ENCODE assay signal across 20 cellular contexts in genomic region chr11:130634186-130634585, GRCh38.
DNase-seq lines count a peak whose midpoint lies in the region; FAIRE-seq and TF ChIP-seq lines count a peak whose summit lies in the region.
"Had no signal": no experiment of that assay in that cellular context is flagged by ENCODE, and none has a peak within 500 bp of the region (broad histone marks: within the 10 kb centered on the region; RNA-seq: fewer than 3 reads in every experiment).

No MANE protein-coding gene starts in this region.

- dilution Hi-C loops in keratinocyte (cut with MboI; ENCODE audit: extremely low pct_ligation_motif_present, low sequenced_read_pairs), result no loop called here

- H3F3A ChIP-seq in SK-N-SH (replicated peaks; ENCODE audit: insufficient read depth), result peaks cover 7% of the 10 kb centered on the region

- H3K4me1 ChIP-seq in keratinocyte (ENCODE audit: control insufficient read depth, extremely low read depth, insufficient read depth, low read length), result peaks cover 65% of the 10 kb centered on the region
- H3K4me1 ChIP-seq in SK-N-SH (ENCODE audit: control insufficient read depth in 1 of 2, insufficient read depth in 2 of 2, low read depth in 1 of 2, low read length in 1 of 2), result peaks cover 0 to 26% of the 10 kb centered on the region in 2 experiments; a peak in 2 of 4 replicates
- H3K4me1 ChIP-seq: Peyer's patch had no signal

- intact Hi-C loops in activated T-helper 1 cell treated with anti-CD3 and anti-CD28 coated beads, Interleukin-12 subunit alpha, Interleukin-12 subunit beta, Interleukin-2, Interleukin-4 antibody, amounts not matched to agents 30 ng/mL and 10 ng/mL and 1 ng/mL, durations not matched to agents 14 hours and 24 hours and 36 hours (cut with micrococcal nuclease), result loop anchor here (5.0 to 10.0 kb wide), 3 partner anchors 202 to 281 kb away; partner anchors contain the start of gene SNX19

- H2AFZ ChIP-seq in keratinocyte (ENCODE audit: control insufficient read depth, low read length) (no peak overlapping the region), SK-N-SH (ENCODE audit: low read depth) (no peak overlapping the region)

- H3K4me1 Mint-ChIP-seq in T-helper 2 cell treated with Interferon-gamma antibody and Interleukin-4, amounts not matched to agents 5 μg/mL and 100 μg/mL, for 36 hours (ENCODE audit: low read depth), result peaks cover 30% of the 10 kb centered on the region
- H3K4me1 Mint-ChIP-seq in HFFc6 (ENCODE audit: low read depth), result peaks cover 82% of the 10 kb centered on the region
- peaks cover 64% of the 10 kb centered on the region for H3K4me1 Mint-ChIP-seq in activated T-helper 1 cell treated with anti-CD3 and anti-CD28 coated beads, Interleukin-12 subunit alpha, Interleukin-12 subunit beta, Interleukin-2, Interleukin-4 antibody, amounts not matched to agents 30 ng/mL and 10 ng/mL and 1 ng/mL, durations not matched to agents 14 hours and 24 hours and 36 hours (ENCODE audit: low read depth)
- no peaks in the 10 kb centered on the region for H3K4me1 Mint-ChIP-seq in activated naive CD8-positive, alpha-beta T cell treated with anti-CD3 and anti-CD28 coated beads for 36 hours
- H3K4me1 Mint-ChIP-seq: CD8-positive, alpha-beta memory T cell had no signal

- TF ChIP-seq EP300 in SK-N-SH (IDR thresholded peaks at IDR 0.05; ENCODE audit: borderline replicate concordance in 1 of 2, low read depth in 1 of 2, low read length in 1 of 2), result no peak

- no peaks in the 10 kb centered on the region for H4K20me1 ChIP-seq in keratinocyte (ENCODE audit: control insufficient read depth, extremely low read depth, insufficient read depth, low read length)
- no peaks in the 10 kb centered on the region for H4K20me1 ChIP-seq in SK-N-SH (ENCODE audit: insufficient read depth)
- H4K20me1 ChIP-seq: BLaER1 treated with 17β-estradiol and CSF1 and Interleukin-3, amounts not matched to agents 10 nM and 100 nM had no signal

- no peak overlapping the region for H3K4me3 Mint-ChIP-seq in T-helper 2 cell treated with Interferon-gamma antibody and Interleukin-4, amounts not matched to agents 5 μg/mL and 100 μg/mL, for 36 hours
- H3K4me3 Mint-ChIP-seq in HFFc6, result no peak overlapping the region
- H3K4me3 Mint-ChIP-seq in activated T-helper 1 cell treated with anti-CD3 and anti-CD28 coated beads, Interleukin-12 subunit alpha, Interleukin-12 subunit beta, Interleukin-2, Interleukin-4 antibody, amounts not matched to agents 30 ng/mL and 10 ng/mL and 1 ng/mL, durations not matched to agents 14 hours and 24 hours and 36 hours, result peak overlapping the region; percentile 10
- H3K4me3 Mint-ChIP-seq in activated naive CD8-positive, alpha-beta T cell treated with anti-CD3 and anti-CD28 coated beads for 36 hours, result no peak overlapping the region
- H3K4me3 Mint-ChIP-seq: CD8-positive, alpha-beta memory T cell had no signal

- POLR2A ChIA-PET in SK-N-SH (lab: Yijun Ruan, JAX), result no interaction called here

- H3K36me3 ChIP-seq in keratinocyte (ENCODE audit: control insufficient read depth in 2 of 2, extremely low read depth in 1 of 2, insufficient read depth in 2 of 2, low read length in 2 of 2), result no peaks in the 10 kb centered on the region
- no peaks in the 10 kb centered on the region for H3K36me3 ChIP-seq in SK-N-SH (replicated peaks in 1 of 2; ENCODE audit: control insufficient read depth in 1 of 2, insufficient read depth in 2 of 2, low read length in 1 of 2)
- H3K36me3 ChIP-seq: BLaER1 treated with 17β-estradiol and CSF1 and Interleukin-3, amounts not matched to agents 10 nM and 100 nM; Peyer's patch had no signal

- peak overlapping the region; percentile 80 for H3K27ac ChIP-seq in keratinocyte (ENCODE audit: control insufficient read depth, insufficient read depth, low read length)
- H3K27ac ChIP-seq in SK-N-SH (ENCODE audit: low read depth in 2 of 2, low read length in 1 of 2), result peak overlapping the region in 1 of 2 experiments; percentile 64; a peak in 1 of 4 replicates
- H3K27ac ChIP-seq: GM23248, Peyer's patch had no signal

- H3K27me3 ChIP-seq in keratinocyte (ENCODE audit: control insufficient read depth, extremely low read depth, insufficient read depth, low read length) (no peaks in the 10 kb centered on the region), SK-N-SH (ENCODE audit: insufficient read depth) (no peaks in the 10 kb centered on the region)
- H3K27me3 ChIP-seq: BLaER1 treated with 17β-estradiol and CSF1 and Interleukin-3, amounts not matched to agents 10 nM and 100 nM; Peyer's patch had no signal

- H3K27ac Mint-ChIP-seq in T-helper 2 cell treated with Interferon-gamma antibody and Interleukin-4, amounts not matched to agents 5 μg/mL and 100 μg/mL, for 36 hours, result peak overlapping the region; percentile 68
- 0 out of 2 replicates have a peak overlapping the region, but pooled peaks have one; percentile 82 for H3K27ac Mint-ChIP-seq in HFFc6
- H3K27ac Mint-ChIP-seq in activated T-helper 1 cell treated with anti-CD3 and anti-CD28 coated beads, Interleukin-12 subunit alpha, Interleukin-12 subunit beta, Interleukin-2, Interleukin-4 antibody, amounts not matched to agents 30 ng/mL and 10 ng/mL and 1 ng/mL, durations not matched to agents 14 hours and 24 hours and 36 hours, result peak overlapping the region; percentile 69
- no peak overlapping the region for H3K27ac Mint-ChIP-seq in activated naive CD8-positive, alpha-beta T cell treated with anti-CD3 and anti-CD28 coated beads for 36 hours
- H3K27ac Mint-ChIP-seq: CD8-positive, alpha-beta memory T cell had no signal

- peak overlapping the region; percentile 47 for H3K4me2 ChIP-seq in keratinocyte (ENCODE audit: control insufficient read depth, extremely low read depth, insufficient read depth, low read depth, low read length)
- H3K4me2 ChIP-seq in SK-N-SH, result no peak overlapping the region; the same call in 1 of the 2 replicates

- no peak for TF ChIP-seq RAD21 in SK-N-SH (IDR thresholded peaks at IDR 0.05; ENCODE audit: low read length)

- 97% methylated on average over 4 of the region's 4 CpGs for WGBS in SK-N-SH (ENCODE audit: low lambda C conversion rate)

- FAIRE-seq in keratinocyte (lab: Jason Lieb, UNC), result no peak
- FAIRE-seq: D721Med, K562 had no signal

- H3K4me3 ChIP-seq in keratinocyte (ENCODE audit: control insufficient read depth in 2 of 3, extremely low read depth in 1 of 3, insufficient read depth in 2 of 3, low read depth in 1 of 3, low read length in 3 of 3) (no peak overlapping the region), SK-N-SH (ENCODE audit: low read depth in 2 of 2, low read length in 1 of 2) (no peak overlapping the region)
- H3K4me3 ChIP-seq: BLaER1 treated with 17β-estradiol and CSF1 and Interleukin-3, amounts not matched to agents 10 nM and 100 nM; GM23248; K562; Peyer's patch had no signal

- H3K9ac ChIP-seq in keratinocyte (ENCODE audit: control insufficient read depth, extremely low read depth, insufficient read depth, low read length) (no peak overlapping the region), SK-N-SH (no peak overlapping the region)
- H3K9ac ChIP-seq: BLaER1 treated with 17β-estradiol and CSF1 and Interleukin-3, amounts not matched to agents 10 nM and 100 nM had no signal

- H3K9me1 ChIP-seq in keratinocyte (ENCODE audit: control insufficient read depth, extremely low read depth, insufficient read depth, low read length), result no peaks in the 10 kb centered on the region

- no peaks in the 10 kb centered on the region for H3K9me3 Mint-ChIP-seq in T-helper 2 cell treated with Interferon-gamma antibody and Interleukin-4, amounts not matched to agents 5 μg/mL and 100 μg/mL, for 36 hours
- H3K9me3 Mint-ChIP-seq in HFFc6, result no peaks in the 10 kb centered on the region
- no peaks in the 10 kb centered on the region for H3K9me3 Mint-ChIP-seq in activated T-helper 1 cell treated with anti-CD3 and anti-CD28 coated beads, Interleukin-12 subunit alpha, Interleukin-12 subunit beta, Interleukin-2, Interleukin-4 antibody, amounts not matched to agents 30 ng/mL and 10 ng/mL and 1 ng/mL, durations not matched to agents 14 hours and 24 hours and 36 hours
- no peaks in the 10 kb centered on the region for H3K9me3 Mint-ChIP-seq in activated naive CD8-positive, alpha-beta T cell treated with anti-CD3 and anti-CD28 coated beads for 36 hours
- H3K9me3 Mint-ChIP-seq: CD8-positive, alpha-beta memory T cell had no signal

- no peaks in the 10 kb centered on the region for H3K9me2 ChIP-seq in SK-N-SH

- CTCF ChIA-PET in SK-N-SH (lab: Yijun Ruan, JAX), result interaction anchor here (1.3 kb wide), 1 partner anchor 12 kb away, joined by 3 read pairs; no protein-coding TSS in a partner anchor

- H3K9me3 ChIP-seq in keratinocyte (ENCODE audit: control insufficient read depth, low read depth, low read length) (no peaks in the 10 kb centered on the region), SK-N-SH (no peaks in the 10 kb centered on the region)
- H3K9me3 ChIP-seq: BLaER1 treated with 17β-estradiol and CSF1 and Interleukin-3, amounts not matched to agents 10 nM and 100 nM; Peyer's patch had no signal

- H3K79me2 ChIP-seq in keratinocyte (ENCODE audit: control insufficient read depth, insufficient read depth, low read length) (no peaks in the 10 kb centered on the region), SK-N-SH (ENCODE audit: insufficient read depth) (no peaks in the 10 kb centered on the region)

- no peaks in the 10 kb centered on the region for H3K36me3 Mint-ChIP-seq in T-helper 2 cell treated with Interferon-gamma antibody and Interleukin-4, amounts not matched to agents 5 μg/mL and 100 μg/mL, for 36 hours (ENCODE audit: low read depth)
- no peaks in the 10 kb centered on the region for H3K36me3 Mint-ChIP-seq in HFFc6 (ENCODE audit: low read depth)
- peaks cover 2% of the 10 kb centered on the region for H3K36me3 Mint-ChIP-seq in activated T-helper 1 cell treated with anti-CD3 and anti-CD28 coated beads, Interleukin-12 subunit alpha, Interleukin-12 subunit beta, Interleukin-2, Interleukin-4 antibody, amounts not matched to agents 30 ng/mL and 10 ng/mL and 1 ng/mL, durations not matched to agents 14 hours and 24 hours and 36 hours (ENCODE audit: low read depth)
- H3K36me3 Mint-ChIP-seq in activated naive CD8-positive, alpha-beta T cell treated with anti-CD3 and anti-CD28 coated beads for 36 hours, result no peaks in the 10 kb centered on the region
- H3K36me3 Mint-ChIP-seq: CD8-positive, alpha-beta memory T cell had no signal

- no peak for DNase-seq in T-helper 2 cell treated with Interferon-gamma antibody and Interleukin-4, amounts not matched to agents 5 μg/mL and 100 μg/mL, for 36 hours (ENCODE audit: low spot score)
- no peak for DNase-seq in T-helper 2 cell
- no peak for DNase-seq in HFFc6
- no peak for DNase-seq in activated T-helper 1 cell treated with anti-CD3 and anti-CD28 coated beads, Interleukin-12 subunit alpha, Interleukin-12 subunit beta, Interleukin-2, Interleukin-4 antibody, amounts not matched to agents 30 ng/mL and 10 ng/mL and 1 ng/mL, durations not matched to agents 14 hours and 24 hours and 36 hours (ENCODE audit: low spot score)
- no peak for DNase-seq in keratinocyte (ENCODE audit: low read depth, low spot score)
- DNase-seq in middle frontal gyrus (ENCODE audit: extremely low spot score, low spot score), result no peak
- DNase-seq in activated naive CD8-positive, alpha-beta T cell treated with anti-CD3 and anti-CD28 coated beads for 36 hours, result no peak
- DNase-seq in SK-N-SH, result no peak
- DNase-seq: 8988T; CD8-positive, alpha-beta memory T cell; DMS79; NCI-H1436; NCI-H2029; NCI-H2171; NCI-H446; Peyer's patch had no signal

- TF ChIP-seq CTCF in HFFc6 (IDR thresholded peaks at IDR 0.05) (no peak), keratinocyte (optimal IDR thresholded peaks at IDR 0.05 in 1 of 3, IDR thresholded peaks at IDR 0.05 in 1 of 3, conservative IDR thresholded peaks at IDR 0.05 in 1 of 3; ENCODE audit: extremely low read depth in 1 of 3, insufficient read depth in 2 of 3, low read length in 3 of 3) (no peak), SK-N-SH (IDR thresholded peaks at IDR 0.05) (no peak)

- no peaks in the 10 kb centered on the region for H3K27me3 Mint-ChIP-seq in T-helper 2 cell treated with Interferon-gamma antibody and Interleukin-4, amounts not matched to agents 5 μg/mL and 100 μg/mL, for 36 hours (ENCODE audit: low read depth)
- no peaks in the 10 kb centered on the region for H3K27me3 Mint-ChIP-seq in HFFc6 (ENCODE audit: insufficient read depth)
- no peaks in the 10 kb centered on the region for H3K27me3 Mint-ChIP-seq in activated T-helper 1 cell treated with anti-CD3 and anti-CD28 coated beads, Interleukin-12 subunit alpha, Interleukin-12 subunit beta, Interleukin-2, Interleukin-4 antibody, amounts not matched to agents 30 ng/mL and 10 ng/mL and 1 ng/mL, durations not matched to agents 14 hours and 24 hours and 36 hours (ENCODE audit: insufficient read depth)
- H3K27me3 Mint-ChIP-seq in activated naive CD8-positive, alpha-beta T cell treated with anti-CD3 and anti-CD28 coated beads for 36 hours, result peaks cover 10% of the 10 kb centered on the region
